In the genomic region with DNA sequence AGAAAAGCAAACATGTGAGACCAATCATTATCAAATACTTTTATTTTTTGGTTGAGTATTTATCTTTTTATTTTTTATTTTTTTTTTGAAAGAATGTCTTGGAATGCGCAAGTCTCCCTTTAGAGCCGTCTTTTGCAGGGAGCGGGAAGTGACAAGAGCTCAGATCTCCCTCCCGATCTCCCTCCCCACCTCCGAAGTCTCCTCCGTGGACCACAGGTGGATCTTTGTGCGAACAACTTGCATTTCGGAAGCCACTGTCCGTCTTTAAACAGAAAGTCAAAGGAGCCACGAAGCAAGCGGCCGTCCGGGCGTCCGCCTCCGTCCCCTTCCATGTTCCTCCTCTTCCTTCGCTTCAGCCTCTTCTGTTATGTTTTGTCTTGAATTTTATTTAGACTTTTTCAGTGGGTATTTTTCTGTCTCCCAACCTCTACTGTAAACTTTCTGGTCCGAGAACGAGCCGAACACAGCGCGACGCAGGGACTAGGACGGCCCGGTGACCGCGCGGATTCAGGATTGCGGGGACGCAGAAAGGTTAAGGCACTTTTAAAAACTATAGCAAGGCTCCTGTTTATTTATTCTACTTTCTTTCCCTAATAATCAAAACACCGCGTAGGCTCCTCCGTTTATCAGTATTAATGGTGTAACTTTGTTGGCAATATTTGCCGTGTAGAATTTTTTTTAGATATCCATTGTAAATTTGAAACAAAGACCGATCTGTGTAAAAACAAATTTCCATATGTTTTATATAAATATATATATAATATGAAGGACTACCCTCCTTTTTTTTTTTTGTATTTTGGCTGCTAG, we compare ENCODE assay signal across 21 cellular contexts. TPM values are rescaled to one million over a fixed set of nuclear protein-coding genes. Genes with fewer than 3 reads are reported as not detected.
DNase-seq lines count a peak whose midpoint lies in the region; ATAC-seq, FAIRE-seq and TF ChIP-seq lines count a peak whose summit lies in the region.
"Had no signal": no experiment of that assay in that cellular context is flagged by ENCODE, and none has a peak within 500 bp of the region (broad histone marks: within the 10 kb centered on the region; RNA-seq: fewer than 3 reads in every experiment).

No MANE protein-coding gene starts in this region.

- H3K27ac ChIP-seq in kidney (ENCODE audit: low read depth in 2 of 2, low read length in 2 of 2) (no peak overlapping the region), rectal smooth muscle tissue (ENCODE audit: low read depth, low read length) (peak overlapping the region; percentile 95)
- H3K27ac ChIP-seq: ascending aorta, heart right ventricle, psoas muscle had no signal

- H3K4me3 ChIP-seq in HFF-Myc (replicated peaks; ENCODE audit: low read depth, low read length): peak overlapping the region; percentile 78
- no peak overlapping the region for H3K4me3 ChIP-seq in kidney (ENCODE audit: low read length in 2 of 2)
- peak overlapping the region; percentile 80 for H3K4me3 ChIP-seq in rectal smooth muscle tissue (ENCODE audit: low read length)
- H3K4me3 ChIP-seq: ascending aorta, heart right ventricle, psoas muscle had no signal

- H3K9ac ChIP-seq in kidney (ENCODE audit: low read length in 2 of 2): no peak overlapping the region
- peak overlapping the region; percentile 61 for H3K9ac ChIP-seq in rectal smooth muscle tissue (ENCODE audit: low read length)

- no peaks in the 10 kb centered on the region for H3K36me3 ChIP-seq in kidney (ENCODE audit: control insufficient read depth in 1 of 2, insufficient read depth in 2 of 2, low read length in 2 of 2)
- H3K36me3 ChIP-seq in rectal smooth muscle tissue (ENCODE audit: control insufficient read depth, insufficient read depth, low read length): peaks cover 6% of the 10 kb centered on the region
- H3K36me3 ChIP-seq: ascending aorta, heart right ventricle had no signal

- ATAC-seq in GM21723 (IDR thresholded peaks at IDR 0.05; ENCODE audit: unreplicated experiment) (no peak), HG03520 (IDR thresholded peaks at IDR 0.05; ENCODE audit: unreplicated experiment) (no peak)
- ATAC-seq: heart right ventricle, left lobe of liver, psoas muscle had no signal

- DNase-seq in HFF-Myc (ENCODE audit: extremely low read depth, low read depth): no peak
- peak; percentile 23 for DNase-seq in amniotic epithelial cell (ENCODE audit: low read depth)
- peak; percentile 22 for DNase-seq in kidney
- no peak for DNase-seq in urothelium cell line (ENCODE audit: low spot score)
- DNase-seq in SW480 (ENCODE audit: low spot score): no peak
- DNase-seq: activated CD4-positive, alpha-beta T cell treated with anti-CD3 and anti-CD28 coated beads for 1 hour; activated T-cell treated with anti-CD3 and anti-CD28 coated beads, Interleukin-2, amount 50 U/mL, for 1 hour; effector CD8-positive, alpha-beta T cell; heart right ventricle; MV-4-11; psoas muscle; stimulated activated CD4-positive, alpha-beta T cell treated with anti-CD3 and anti-CD28 coated beads, Interleukin-4, amount 100 ng/mL, for 24 hours; stimulated activated naive CD4-positive, alpha-beta T cell; SW 1271 had no signal

- H3K27me3 ChIP-seq in rectal smooth muscle tissue (ENCODE audit: control insufficient read depth, insufficient read depth, low read length): peaks cover 5% of the 10 kb centered on the region

- FAIRE-seq in kidney (lab: Jason Lieb, UNC) (no peak), urothelium cell line (lab: Jason Lieb, UNC) (no peak)
- FAIRE-seq: G401.6 had no signal

- no peak for TF ChIP-seq CTCF in HFF-Myc (IDR thresholded peaks at IDR 0.05; ENCODE audit: low read depth, low read length, missing control alignments)
- TF ChIP-seq CTCF in kidney (IDR thresholded peaks at IDR 0.05; ENCODE audit: borderline replicate concordance, extremely low read depth, insufficient read depth): no peak

- peaks cover 0 to 3% of the 10 kb centered on the region in 2 donors for H3K4me1 ChIP-seq in kidney (ENCODE audit: control insufficient read depth in 1 of 2, insufficient read depth in 1 of 2, low read depth in 1 of 2, low read length in 2 of 2)
- peaks cover 8% of the 10 kb centered on the region for H3K4me1 ChIP-seq in rectal smooth muscle tissue (ENCODE audit: control insufficient read depth, insufficient read depth, low read length)

- no peaks in the 10 kb centered on the region for H3K9me3 ChIP-seq in kidney (ENCODE audit: control insufficient read depth in 1 of 2, low read length in 2 of 2)
- H3K9me3 ChIP-seq: ascending aorta, heart right ventricle, psoas muscle had no signal

- intact Hi-C loops in kidney (cut with DNase I): loop anchor here (10.0 kb wide), 1 partner anchor 699 kb away; no protein-coding TSS in a partner anchor

RNA-seq across cellular contexts. Expression of a gene that starts 3.3 kb away (rescaled TPM):
- total RNA-seq in kidney: 0.57 TPM
- polyA plus RNA-seq in kidney (ENCODE audit: insufficient read depth, low read depth, low replicate concordance): 0.67 TPM
- polyA plus RNA-seq: CD14-positive monocyte had no signal

RNA-seq across cellular contexts. Expression of a gene that starts 41.4 kb away (rescaled TPM):
- total RNA-seq in kidney: 26.2 TPM
- 11.3 TPM for polyA plus RNA-seq in kidney (ENCODE audit: insufficient read depth, low read depth, low replicate concordance)

RNA-seq across cellular contexts. Expression of a gene that starts 53.0 kb away (rescaled TPM):
- 6.3 TPM for total RNA-seq in kidney
- 3.8 TPM for polyA plus RNA-seq in kidney (ENCODE audit: insufficient read depth, low read depth, low replicate concordance)
- polyA plus RNA-seq: CD14-positive monocyte had no signal

Comparison
In these comparisons a context has a peak if more than half of its experiments do, and no peak if none do; other contexts are left out.
1. DNase-seq: peak in amniotic epithelial cell (single experiment) and kidney (single experiment); none in HFF-Myc (single experiment), urothelium cell line (single experiment) and SW480 (single experiment).
2. H3K4me3 ChIP-seq: peak in HFF-Myc (single experiment) and rectal smooth muscle tissue (single experiment); none in kidney (0 of 2).